ENCODE assay signal across 1 cellular context in the genomic region with DNA sequence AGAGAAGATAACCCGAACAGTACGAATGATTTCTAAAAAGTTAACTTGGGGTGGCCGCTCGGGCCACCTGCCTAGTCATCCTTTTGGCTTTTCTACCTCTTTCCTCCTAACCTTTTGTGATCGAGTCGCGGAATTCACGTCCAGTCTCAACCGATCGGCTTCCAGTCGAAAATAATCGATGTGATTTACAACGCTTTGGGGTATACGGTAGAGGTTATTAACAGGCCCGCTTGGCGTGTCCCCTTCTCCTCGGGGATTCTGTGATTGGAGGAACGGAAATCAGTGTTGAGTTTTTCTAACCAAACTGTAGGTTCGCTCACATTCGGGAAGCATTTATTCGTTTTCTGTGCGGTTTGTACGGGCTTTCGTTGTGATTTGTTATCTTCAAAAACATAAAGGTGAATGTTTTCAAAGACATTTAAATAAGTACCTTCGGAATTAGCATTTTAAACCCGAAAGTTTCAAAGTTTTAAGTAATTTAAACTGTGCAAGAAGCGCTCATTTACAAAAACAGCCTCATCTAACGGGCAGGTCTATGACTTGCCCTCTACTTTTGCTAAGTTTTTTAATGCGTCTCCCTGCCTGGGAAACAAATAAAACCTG.
A peak's percentile ranks its signal among the peaks of the same experiment; 100 is the strongest.
TF ChIP-seq lines count a peak whose summit lies in the region.

No MANE protein-coding gene starts in this region.

TF ChIP-seq in H1, 55 proteins besides CTCF, POLR2A, EP300 and RAD21 (continued from another document):
- TF ChIP-seq HDAC2 (IDR thresholded peaks at IDR 0.05; ENCODE audit: borderline replicate concordance in 1 of 2, low read depth in 2 of 2, low read length in 2 of 2) (no peak), RBBP5 (IDR thresholded peaks at IDR 0.05; ENCODE audit: borderline replicate concordance, low read depth, low read length) (no peak; the same call in 1 of the 2 replicates), RFX5 (IDR thresholded peaks at IDR 0.05; ENCODE audit: borderline replicate concordance, low read depth, low read length) (no peak), ZNF274 (IDR thresholded peaks at IDR 0.05; ENCODE audit: borderline replicate concordance, extremely low read depth, low read length) (no peak), BCL11A (IDR thresholded peaks at IDR 0.05; ENCODE audit: low read depth in 2 of 2, low read length in 2 of 2) (no peak), KDM1A (IDR thresholded peaks at IDR 0.05; ENCODE audit: borderline replicate concordance, low read length) (no peak), CBX5 (IDR thresholded peaks at IDR 0.05; ENCODE audit: low read depth, low read length) (no peak), YY1 (IDR thresholded peaks at IDR 0.05; ENCODE audit: low read depth, low read length) (no peak), SUZ12 (IDR thresholded peaks at IDR 0.05; ENCODE audit: low read length) (peak; percentile 45; the same call in 1 of the 2 replicates), ASH2L (IDR thresholded peaks at IDR 0.05; ENCODE audit: low read length) (peak; percentile 39)
- TF ChIP-seq, protein P1, sequence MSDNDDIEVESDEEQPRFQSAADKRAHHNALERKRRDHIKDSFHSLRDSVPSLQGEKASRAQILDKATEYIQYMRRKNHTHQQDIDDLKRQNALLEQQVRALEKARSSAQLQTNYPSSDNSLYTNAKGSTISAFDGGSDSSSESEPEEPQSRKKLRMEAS (IDR thresholded peaks at IDR 0.05) = no peak
